In the genomic region with DNA sequence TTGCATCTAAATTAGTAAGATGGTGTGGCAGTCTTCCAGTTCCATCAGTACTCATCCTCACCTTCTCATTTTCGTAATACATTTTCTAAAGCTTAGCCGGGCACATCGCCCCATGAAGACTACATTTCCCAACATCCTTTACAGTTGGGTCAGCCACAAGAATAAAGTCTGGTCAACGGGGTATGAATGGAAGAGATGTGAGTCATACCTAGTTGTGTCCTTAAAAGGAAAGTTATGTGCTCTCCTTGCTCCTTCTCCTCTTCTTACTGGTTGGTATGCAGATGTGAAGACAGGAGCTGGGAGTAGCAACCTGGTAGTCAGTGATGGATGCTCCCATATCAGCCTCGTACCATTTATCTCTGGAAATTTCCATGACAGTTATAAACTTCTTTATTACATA, we compare ENCODE assay signal across 12 cellular contexts. TPM values are rescaled to one million over a fixed set of nuclear protein-coding genes. Genes with fewer than 3 reads are reported as not detected.
DNase-seq lines count a peak whose midpoint lies in the region; ATAC-seq, FAIRE-seq and TF ChIP-seq lines count a peak whose summit lies in the region.
"Had no signal": no experiment of that assay in that cellular context is flagged by ENCODE, and none has a peak within 500 bp of the region (broad histone marks: within the 10 kb centered on the region; RNA-seq: fewer than 3 reads in every experiment).

No MANE protein-coding gene starts in this region.

- no peak overlapping the region for H3K27ac ChIP-seq in HepG2 (ENCODE audit: extremely low read length, insufficient read depth, low read length)
- H3K27ac ChIP-seq in right lobe of liver: no peak overlapping the region
- no peak overlapping the region for H3K27ac ChIP-seq in foreskin keratinocyte
- peak overlapping the region; percentile 61 to 67 for H3K27ac ChIP-seq in uterus

- H3K4me3 ChIP-seq in HepG2 (replicated peaks in 1 of 3; ENCODE audit: insufficient read depth in 1 of 3, low read depth in 2 of 3, low read length in 3 of 3): no peak overlapping the region
- H3K4me3 ChIP-seq in right lobe of liver: no peak overlapping the region
- H3K4me3 ChIP-seq in uterus: no peak overlapping the region

- TF ChIP-seq EP300 in HepG2 (IDR thresholded peaks at IDR 0.05; ENCODE audit: low read depth in 2 of 2, low read length in 2 of 2) (no peak), HepG2 (CRISPR knock-in tag; IDR thresholded peaks at IDR 0.05; ENCODE audit: borderline replicate concordance) (no peak)

- intact Hi-C loops in HepG2 (cut with micrococcal nuclease; ENCODE audit: unreplicated experiment): loop anchor here (1.0 kb wide), 1 partner anchor 37 kb away; no protein-coding TSS in a partner anchor
- intact Hi-C loops in right lobe of liver (cut with DNase I): no loop called here
- intact Hi-C loops in uterus (cut with DNase I; ENCODE audit: low total_unique reads): no loop called here

- POLR2A ChIA-PET in HepG2 (lab: Yijun Ruan, JAX): interaction anchor here (1.5 to 1.9 kb wide), 2 partner anchors 37 to 73 kb away, joined by 5 to 9 read pairs; no protein-coding TSS in a partner anchor

- no peak for FAIRE-seq in HepG2 (lab: Jason Lieb, UNC)

- CTCF ChIA-PET in HepG2 (lab: Yijun Ruan, JAX; ENCODE audit: low intra/inter-chr PET ratio, low total read pairs): no interaction called here

- H3K79me2 ChIP-seq in HepG2 (ENCODE audit: insufficient read depth, low read length): no peaks in the 10 kb centered on the region

- no peak for DNase-seq in HepG2 (ENCODE audit: low spot score)
- DNase-seq in right lobe of liver: no peak
- peak; percentile 66 for DNase-seq in SW480 (ENCODE audit: low spot score)
- peak; percentile 73 to 84 for DNase-seq in foreskin keratinocyte
- DNase-seq in uterus: peak in 1 of 2 donors; percentile 39
- no peak for DNase-seq in effector CD4-positive, alpha-beta T cell
- no peak for DNase-seq in RPMI8226
- DNase-seq: activated naive CD8-positive, alpha-beta T cell treated with anti-CD3 and anti-CD28 coated beads for 36 hours; C1 segment of cervical spinal cord; natural killer cell; NCI-H510A had no signal

- H3K36me3 ChIP-seq in HepG2 (replicated peaks in 1 of 2; ENCODE audit: control insufficient read depth in 1 of 2, insufficient read depth in 2 of 2, low read length in 2 of 2) (no peaks in the 10 kb centered on the region), right lobe of liver (no peaks in the 10 kb centered on the region), uterus (no peaks in the 10 kb centered on the region)

- no peaks in the 10 kb centered on the region for H4K20me1 ChIP-seq in HepG2 (ENCODE audit: insufficient read depth, low read length)

- no peak overlapping the region for H2AFZ ChIP-seq in HepG2 (ENCODE audit: low read length)

- no peak for TF ChIP-seq CTCF in HepG2 (CRISPR knock-in tag; IDR thresholded peaks at IDR 0.05)
- TF ChIP-seq CTCF in right lobe of liver (IDR thresholded peaks at IDR 0.05): no peak
- TF ChIP-seq CTCF in foreskin keratinocyte (conservative IDR thresholded peaks at IDR 0.05): no peak
- TF ChIP-seq CTCF in uterus (IDR thresholded peaks at IDR 0.05): no peak

- no peaks in the 10 kb centered on the region for H3K27me3 ChIP-seq in HepG2 (ENCODE audit: control insufficient read depth in 1 of 2, insufficient read depth in 2 of 2, low read length in 2 of 2)
- no peaks in the 10 kb centered on the region for H3K27me3 ChIP-seq in right lobe of liver
- H3K27me3 ChIP-seq in foreskin keratinocyte: no peaks in the 10 kb centered on the region
- H3K27me3 ChIP-seq in uterus: no peaks in the 10 kb centered on the region

- ATAC-seq in HepG2: peak; percentile 6; the same call in 1 of the 3 replicates
- no peak for ATAC-seq in right lobe of liver
- ATAC-seq in foreskin keratinocyte: peak; percentile 70
- no peak for ATAC-seq in HG02973 (IDR thresholded peaks at IDR 0.05; ENCODE audit: unreplicated experiment)
- ATAC-seq: natural killer cell had no signal

- H3K9ac ChIP-seq in HepG2 (ENCODE audit: insufficient read depth, low read depth, low read length): no peak overlapping the region

- H3K4me2 ChIP-seq in HepG2 (ENCODE audit: low read depth, low read length): no peak overlapping the region; the same call in 1 of the 2 replicates

- 54% methylated on average over 5 of the region's 5 CpGs for WGBS in HepG2 (ENCODE audit: low lambda C conversion rate)
- 44% methylated on average over 2 of the region's 5 CpGs for WGBS in right lobe of liver (ENCODE audit: insufficient coverage, low coverage, low lambda C conversion rate, missing lambda C conversion rate)

- no TSS peak for BruUV-seq in HepG2 (replicated peaks; lab: Mats Ljungman, UMichigan)

- H3K9me3 ChIP-seq in HepG2 (ENCODE audit: low read length): peaks cover 9% of the 10 kb centered on the region; the same call in 1 of the 2 replicates
- no peaks in the 10 kb centered on the region for H3K9me3 ChIP-seq in right lobe of liver
- no peaks in the 10 kb centered on the region for H3K9me3 ChIP-seq in uterus

- TF ChIP-seq POLR2A in HepG2 (IDR thresholded peaks at IDR 0.05; ENCODE audit: insufficient read depth in 1 of 2, low read depth in 2 of 2, low read length in 2 of 2) (no peak), right lobe of liver (IDR thresholded peaks at IDR 0.05) (no peak), uterus (IDR thresholded peaks at IDR 0.05) (no peak)

- H3K4me1 ChIP-seq in HepG2 (ENCODE audit: insufficient read depth, low read length) (peaks cover 35% of the 10 kb centered on the region), right lobe of liver (peaks cover 0 to 9% (median 0%) of the 10 kb centered on the region in 4 donors), foreskin keratinocyte (no peaks in the 10 kb centered on the region), uterus (no peaks in the 10 kb centered on the region)

- in situ Hi-C loops in HepG2 (cut with HindIII; ENCODE audit: extremely low pct_ligation_motif_present, low pct_unique_long_range_greater_than_20kb): no loop called here

- no peak for TF ChIP-seq RAD21 in HepG2 (CRISPR knock-in tag; IDR thresholded peaks at IDR 0.05)

TF ChIP-seq in HepG2, 621 proteins besides CTCF, POLR2A, EP300 and RAD21 (continues in another document):
- TF ChIP-seq TEAD3 (CRISPR knock-in tag; optimal IDR thresholded peaks at IDR 0.05; ENCODE audit: borderline replicate concordance): peak; percentile 55
- peak; percentile 28; the same call in 1 of the 2 replicates for TF ChIP-seq SRF (IDR thresholded peaks at IDR 0.05; ENCODE audit: low read depth, low read length)
- TF ChIP-seq CBX5 (CRISPR knock-in tag; IDR thresholded peaks at IDR 0.05; ENCODE audit: borderline replicate concordance): no peak
- no peak for TF ChIP-seq KLF13 (CRISPR knock-in tag; IDR thresholded peaks at IDR 0.05)
- peak; percentile 95 for TF ChIP-seq THAP11 (CRISPR knock-in tag; IDR thresholded peaks at IDR 0.05)
- no peak for TF ChIP-seq ZNF720 (CRISPR knock-in tag; IDR thresholded peaks at IDR 0.05)
- peak; percentile 62; the same call in 1 of the 2 replicates for TF ChIP-seq HCFC1 (IDR thresholded peaks at IDR 0.05; ENCODE audit: low read depth, low read length)
- TF ChIP-seq ZNF44 (CRISPR knock-in tag; IDR thresholded peaks at IDR 0.05): no peak
- no peak for TF ChIP-seq ZNF556 (CRISPR knock-in tag; IDR thresholded peaks at IDR 0.05; ENCODE audit: borderline replicate concordance)
- TF ChIP-seq ZNF549 (CRISPR knock-in tag; IDR thresholded peaks at IDR 0.05): no peak
- TF ChIP-seq, protein P1, sequence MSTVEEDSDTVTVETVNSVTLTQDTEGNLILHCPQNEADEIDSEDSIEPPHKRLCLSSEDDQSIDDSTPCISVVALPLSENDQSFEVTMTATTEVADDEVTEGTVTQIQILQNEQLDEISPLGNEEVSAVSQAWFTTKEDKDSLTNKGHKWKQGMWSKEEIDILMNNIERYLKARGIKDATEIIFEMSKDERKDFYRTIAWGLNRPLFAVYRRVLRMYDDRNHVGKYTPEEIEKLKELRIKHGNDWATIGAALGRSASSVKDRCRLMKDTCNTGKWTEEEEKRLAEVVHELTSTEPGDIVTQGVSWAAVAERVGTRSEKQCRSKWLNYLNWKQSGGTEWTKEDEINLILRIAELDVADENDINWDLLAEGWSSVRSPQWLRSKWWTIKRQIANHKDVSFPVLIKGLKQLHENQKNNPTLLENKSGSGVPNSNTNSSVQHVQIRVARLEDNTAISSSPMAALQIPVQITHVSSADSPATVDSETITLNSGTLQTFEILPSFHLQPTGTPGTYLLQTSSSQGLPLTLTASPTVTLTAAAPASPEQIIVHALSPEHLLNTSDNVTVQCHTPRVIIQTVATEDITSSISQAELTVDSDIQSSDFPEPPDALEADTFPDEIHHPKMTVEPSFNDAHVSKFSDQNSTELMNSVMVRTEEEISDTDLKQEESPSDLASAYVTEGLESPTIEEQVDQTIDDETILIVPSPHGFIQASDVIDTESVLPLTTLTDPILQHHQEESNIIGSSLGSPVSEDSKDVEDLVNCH (CRISPR knock-in tag; IDR thresholded peaks at IDR 0.05): no peak

RNA-seq across cellular contexts. Expression of gene EGLN3, which starts 35.9 kb away (rescaled TPM):
- total RNA-seq in HepG2 (2016; rRNA removed; fragmentation: Illumina TruSeq; extraction: Trizol) (0.18 TPM in 2 replicates), right lobe of liver (10 to 100 TPM in 1 of 6 experiments, 1 to 10 TPM in 5; 1.9 to 25.4 (median 2.1) TPM), foreskin keratinocyte (0.20 and 0.46 TPM in 2 replicates), uterus (10 to 100 TPM in 1 of 4 donors, 1 to 10 TPM in 3; 2.6 to 42.7 (median 8.7) TPM)
- not detected in 2 replicates for total RNA-seq in HepG2 (2016; cell fraction: cytosol; rRNA removed; fragmentation: Illumina TruSeq; extraction: Trizol; ENCODE audit: low read depth)
- total RNA-seq in HepG2 (2016; cell fraction: insoluble cytoplasmic fraction; rRNA removed; fragmentation: Illumina TruSeq; extraction: Trizol): 0.13 and 0.39 TPM in 2 replicates
- 0.07 and 0.12 TPM in 2 replicates for total RNA-seq in HepG2 (2016; cell fraction: membrane; rRNA removed; fragmentation: Illumina TruSeq; extraction: Trizol)
- not detected in 2 replicates for total RNA-seq in HepG2 (2016; cell fraction: nucleus; rRNA removed; fragmentation: Illumina TruSeq; extraction: Trizol)
- polyA plus RNA-seq in HepG2 (2011; rRNA removed) (27.3 and 30.1 TPM in 2 replicates), foreskin keratinocyte (0.31 and 0.32 TPM in 2 replicates)
- 13.7 and 27.8 TPM in 2 replicates for polyA plus RNA-seq in HepG2 (2011; cell fraction: cytosol; rRNA removed)
- 14.1 and 18.4 TPM in 2 replicates for polyA plus RNA-seq in HepG2 (2011; cell fraction: nucleus; rRNA removed)
- polyA plus RNA-seq in HepG2 (2012): 89.8 and 101 TPM in 2 replicates
- not detected in 2 replicates for polyA plus RNA-seq in HepG2 (2016; cell fraction: cytosol; fragmentation: Illumina TruSeq; extraction: Trizol; ENCODE audit: low read depth)
- 0.11 and 0.19 TPM in 2 replicates for polyA plus RNA-seq in HepG2 (2016; cell fraction: insoluble cytoplasmic fraction; fragmentation: Illumina TruSeq; extraction: Trizol; ENCODE audit: low read depth)
- polyA plus RNA-seq in HepG2 (2016; cell fraction: membrane; fragmentation: Illumina TruSeq; extraction: Trizol; ENCODE audit: low read depth): 0.17 TPM in 1 of 2 replicates, not detected in the other
- not detected in 2 replicates for polyA plus RNA-seq in HepG2 (2016; cell fraction: nucleus; fragmentation: Illumina TruSeq; extraction: Trizol; ENCODE audit: insufficient read depth, low read depth)
- 8.9 and 29.0 TPM in 2 replicates for polyA minus RNA-seq in HepG2 (2011; rRNA and poly(A)+ RNA removed; ENCODE audit: low replicate concordance)
- 24.4 and 43.2 TPM in 2 replicates for polyA minus RNA-seq in HepG2 (2011; cell fraction: cytosol; rRNA and poly(A)+ RNA removed)
- polyA minus RNA-seq in HepG2 (2011; cell fraction: nucleus; rRNA and poly(A)+ RNA removed): 23.8 and 49.0 TPM in 2 replicates

Comparison
In these comparisons a context has a peak if more than half of its experiments do, and no peak if none do; other contexts are left out.
1. ATAC-seq: peak in HepG2 (single experiment) and foreskin keratinocyte (single experiment); none in right lobe of liver (0 of 4) and HG02973 (single experiment).
2. DNase-seq: peak in SW480 (single experiment) and foreskin keratinocyte (2 of 2); none in HepG2 (single experiment), right lobe of liver (0 of 3), effector CD4-positive, alpha-beta T cell (single experiment) and RPMI8226 (single experiment).
3. H3K27ac ChIP-seq: peak in uterus (2 of 2); none in HepG2 (single experiment), right lobe of liver (0 of 3) and foreskin keratinocyte (single experiment).